ENCODE assay signal across 16 cellular contexts in the genomic region with DNA sequence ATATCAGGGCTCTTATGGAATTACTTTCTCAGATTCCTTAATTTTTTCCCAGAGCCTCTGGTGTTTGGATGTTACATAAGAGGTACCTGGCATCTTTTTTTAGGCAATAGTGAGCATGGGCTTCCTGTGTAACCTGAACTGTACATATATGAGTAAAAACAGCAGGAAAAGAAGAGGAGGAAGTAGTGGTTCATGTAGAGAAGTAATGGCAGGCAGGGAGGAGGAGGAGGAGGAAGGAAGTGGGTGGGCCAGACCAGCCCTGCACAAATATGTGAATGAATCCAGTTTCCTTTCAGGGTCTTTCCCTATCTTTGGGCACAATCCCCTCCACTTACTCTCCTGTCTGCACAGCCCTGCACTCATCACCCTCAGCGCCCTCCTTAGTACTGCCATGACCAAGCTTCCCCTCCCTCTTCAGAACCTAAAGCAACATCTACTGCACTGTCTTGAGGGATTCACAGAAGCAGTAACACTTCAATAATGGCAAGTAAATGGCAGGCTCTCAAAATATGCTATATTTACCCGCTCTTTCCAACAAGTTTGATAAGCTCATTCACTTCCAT. TPM values are rescaled to one million over a fixed set of nuclear protein-coding genes. Genes with fewer than 3 reads are reported as not detected.
A peak's percentile ranks its signal among the peaks of the same experiment; 100 is the strongest.
DNase-seq lines count a peak whose midpoint lies in the region; TF ChIP-seq lines count a peak whose summit lies in the region.
"Had no signal": no experiment of that assay in that cellular context is flagged by ENCODE, and none has a peak within 500 bp of the region (broad histone marks: within the 10 kb centered on the region; RNA-seq: fewer than 3 reads in every experiment).

No MANE protein-coding gene starts in this region.

- TF ChIP-seq POLR2A in esophagus squamous epithelium (IDR thresholded peaks at IDR 0.05), result no peak

- no peak for TF ChIP-seq CTCF in esophagus squamous epithelium (IDR thresholded peaks at IDR 0.05)

- H3K27ac ChIP-seq in BLaER1 treated with 17β-estradiol and CSF1 and Interleukin-3, amounts not matched to agents 10 nM and 100 nM, result peak overlapping the region in 10 of 11 experiments; percentile 1 to 67 (median 50); a peak in 15 of 22 replicates
- H3K27ac ChIP-seq in esophagus squamous epithelium (peak overlapping the region; percentile 28 to 68 (median 54)), mesendoderm (ENCODE audit: low read depth, low read length) (no peak overlapping the region)

- H3K4ac ChIP-seq in mesendoderm (ENCODE audit: low read depth, low read length), result no peak overlapping the region

- peak overlapping the region; percentile 42 to 87 (median 80) for H3K4me2 ChIP-seq in BLaER1 treated with 17β-estradiol and CSF1 and Interleukin-3, amounts not matched to agents 10 nM and 100 nM
- H3K4me2 ChIP-seq in mesendoderm (ENCODE audit: low read length), result no peak overlapping the region

- H3K18ac ChIP-seq in mesendoderm (ENCODE audit: low read length), result no peak overlapping the region

- H3K23ac ChIP-seq in mesendoderm (ENCODE audit: low read length), result no peak overlapping the region

- no peaks in the 10 kb centered on the region for H4K20me1 ChIP-seq in BLaER1 treated with 17β-estradiol and CSF1 and Interleukin-3, amounts not matched to agents 10 nM and 100 nM

- no peak overlapping the region for H2BK5ac ChIP-seq in mesendoderm (ENCODE audit: low read length)

- H3K4me1 ChIP-seq in BLaER1 treated with 17β-estradiol and CSF1 and Interleukin-3, amounts not matched to agents 10 nM and 100 nM, result peaks cover 15 to 43% (median 24%) of the 10 kb centered on the region in 10 experiments
- H3K4me1 ChIP-seq in esophagus squamous epithelium, result peaks cover 0 to 44% (median 5%) of the 10 kb centered on the region in 3 donors
- no peaks in the 10 kb centered on the region for H3K4me1 ChIP-seq in mesendoderm (ENCODE audit: control insufficient read depth, low read depth, low read length)

- no peaks in the 10 kb centered on the region for H3K79me2 ChIP-seq in mesendoderm (ENCODE audit: control insufficient read depth, insufficient read depth, low read length)

- no peak overlapping the region; a peak in 1 of 20 replicates for H3K4me3 ChIP-seq in BLaER1 treated with 17β-estradiol and CSF1 and Interleukin-3, amounts not matched to agents 10 nM and 100 nM
- no peak overlapping the region for H3K4me3 ChIP-seq in esophagus squamous epithelium
- H3K4me3 ChIP-seq in mesendoderm (ENCODE audit: low read length), result no peak overlapping the region

- DNase-seq in GF-D8 (lab: John Stamatoyannopoulos, UW) (peak; percentile 8), SKM-1 treated with dmso at 0.1 percent for 144 hours (lab: John Stamatoyannopoulos, UW; ENCODE audit: unreplicated experiment) (peak; percentile 23), esophagus squamous epithelium (lab: John Stamatoyannopoulos, UW) (no peak), hippocampal formation (lab: John Stamatoyannopoulos, UW) (no peak), mesendoderm (no peak), T-helper 2 cell (no peak)
- DNase-seq: activated CD4-positive, CD25-positive, alpha-beta regulatory T cell; DMS53; kidney; NCI-H1048; NCI-H2107; NCI-H526 treated with DMSO at 0.1 percent for 48 hours; right cardiac atrium had no signal

- no peak overlapping the region for H3K56ac ChIP-seq in mesendoderm (ENCODE audit: low read length)

- 78 to 84% methylated on average over 2 of the region's 2 CpGs for WGBS in esophagus squamous epithelium, 2 donors
- no CpG with 5 or more reads among the region's 2 CpGs for WGBS in mesendoderm (ENCODE audit: extremely low coverage, insufficient coverage, low lambda C conversion rate)

- no peaks in the 10 kb centered on the region for H3K79me1 ChIP-seq in mesendoderm (ENCODE audit: low read length)

- H4K5ac ChIP-seq in mesendoderm (ENCODE audit: low read length), result no peak overlapping the region

- no peak overlapping the region for H4K8ac ChIP-seq in mesendoderm (ENCODE audit: low read depth, low read length)

- H3K9me3 ChIP-seq in BLaER1 treated with 17β-estradiol and CSF1 and Interleukin-3, amounts not matched to agents 10 nM and 100 nM (replicated peaks in 1 of 11), result peaks cover 0 to 22% (median 14%) of the 10 kb centered on the region in 11 experiments; a peak in 15 of 22 replicates
- no peaks in the 10 kb centered on the region for H3K9me3 ChIP-seq in esophagus squamous epithelium

- no peak overlapping the region for H2BK15ac ChIP-seq in mesendoderm (replicated peaks; ENCODE audit: low read depth)

- no peak overlapping the region for H2BK120ac ChIP-seq in mesendoderm (ENCODE audit: low read depth, low read length)

- intact Hi-C loops in esophagus squamous epithelium (cut with DNase I), result no loop called here

- H2AK5ac ChIP-seq in mesendoderm (ENCODE audit: low read length), result no peak overlapping the region

- no peak overlapping the region for H3K9ac ChIP-seq in BLaER1 treated with 17β-estradiol and CSF1 and Interleukin-3, amounts not matched to agents 10 nM and 100 nM
- no peak overlapping the region for H3K9ac ChIP-seq in mesendoderm (ENCODE audit: low read length)

- H3K27me3 ChIP-seq in BLaER1 treated with 17β-estradiol and CSF1 and Interleukin-3, amounts not matched to agents 10 nM and 100 nM, result no peaks in the 10 kb centered on the region
- H3K27me3 ChIP-seq in esophagus squamous epithelium (no peaks in the 10 kb centered on the region), mesendoderm (ENCODE audit: insufficient read depth, low read length, poor library complexity) (no peaks in the 10 kb centered on the region)

- no peaks in the 10 kb centered on the region for H3K36me3 ChIP-seq in BLaER1 treated with 17β-estradiol and CSF1 and Interleukin-3, amounts not matched to agents 10 nM and 100 nM
- H3K36me3 ChIP-seq in esophagus squamous epithelium (no peaks in the 10 kb centered on the region), mesendoderm (ENCODE audit: control insufficient read depth, insufficient read depth, low read length) (no peaks in the 10 kb centered on the region)

RNA-seq across cellular contexts. Expression of gene GSG1, which starts 40.9 kb away (rescaled TPM):
- not detected for total RNA-seq in esophagus squamous epithelium
- polyA plus RNA-seq in mesendoderm (2013, experiment 1 of 2), result 0.55 TPM
- 0.49 TPM for polyA plus RNA-seq in mesendoderm (2013, experiment 2 of 2)
- total RNA-seq: HepG2, right cardiac atrium, subcutaneous adipose tissue had no signal
- polyA plus RNA-seq: HepG2 had no signal

RNA-seq across cellular contexts. Expression of gene EMP1, which starts 52.2 kb away (rescaled TPM):
- 1,000 to 10,000 TPM; 2,742 to 8,541 (median 3,206) TPM for total RNA-seq in esophagus squamous epithelium
- polyA plus RNA-seq in mesendoderm (2013, experiment 1 of 2), result 0.45 TPM
- 0.13 TPM for polyA plus RNA-seq in mesendoderm (2013, experiment 2 of 2)

Comparison
In these comparisons a context has a peak if more than half of its experiments do, and no peak if none do; other contexts are left out.
1. DNase-seq: peak in GF-D8 (single experiment) and SKM-1 treated with dmso at 0.1 percent for 144 hours (single experiment); none in esophagus squamous epithelium (single experiment), hippocampal formation (0 of 2), mesendoderm (single experiment) and T-helper 2 cell (0 of 5).